Comparison of ENCODE assay signal across 18 cellular contexts in the genomic region with DNA sequence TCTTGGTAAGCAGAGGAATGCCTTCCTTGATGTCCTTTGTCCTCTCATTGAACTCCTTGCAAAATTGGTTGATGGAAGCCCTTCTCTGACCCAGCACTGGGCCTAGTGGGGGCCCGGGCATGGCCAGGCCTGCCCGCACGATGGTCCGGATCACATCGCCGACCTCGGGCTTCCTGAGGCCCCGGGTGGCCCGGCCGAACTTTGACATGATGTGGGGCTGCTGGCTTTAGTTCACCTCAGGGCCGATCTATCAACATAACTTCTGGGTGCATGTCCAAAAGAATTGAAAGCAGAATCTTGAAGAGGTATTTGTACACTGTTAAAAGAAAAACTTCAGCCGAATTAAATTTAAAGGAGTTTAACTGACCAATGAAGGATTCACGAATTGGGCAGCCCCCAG. TPM values are rescaled to one million over a fixed set of nuclear protein-coding genes. Genes with fewer than 3 reads are reported as not detected.
A peak's percentile ranks its signal among the peaks of the same experiment; 100 is the strongest.
DNase-seq lines count a peak whose midpoint lies in the region; ATAC-seq, FAIRE-seq and TF ChIP-seq lines count a peak whose summit lies in the region.
"Had no signal": no experiment of that assay in that cellular context is flagged by ENCODE, and none has a peak within 500 bp of the region (broad histone marks: within the 10 kb centered on the region; RNA-seq: fewer than 3 reads in every experiment).

No MANE protein-coding gene starts in this region.

- intact Hi-C loops in K562 (cut with micrococcal nuclease): no loop called here
- intact Hi-C loops in activated T-helper 1 cell treated with anti-CD3 and anti-CD28 coated beads, Interleukin-12 subunit alpha, Interleukin-12 subunit beta, Interleukin-2, Interleukin-4 antibody, amounts not matched to agents 30 ng/mL and 10 ng/mL and 1 ng/mL, durations not matched to agents 14 hours and 24 hours and 36 hours (cut with micrococcal nuclease): no loop called here

- H3K36me3 Mint-ChIP-seq in GM23338 (ENCODE audit: low read depth): no peaks in the 10 kb centered on the region
- H3K36me3 Mint-ChIP-seq in activated T-helper 1 cell treated with anti-CD3 and anti-CD28 coated beads, Interleukin-12 subunit alpha, Interleukin-12 subunit beta, Interleukin-2, Interleukin-4 antibody, amounts not matched to agents 30 ng/mL and 10 ng/mL and 1 ng/mL, durations not matched to agents 14 hours and 24 hours and 36 hours (ENCODE audit: low read depth): no peaks in the 10 kb centered on the region
- H3K36me3 Mint-ChIP-seq: CD4-positive, alpha-beta memory T cell had no signal

- H4K91ac ChIP-seq in mesenchymal stem cell (ENCODE audit: low read length): no peak overlapping the region

- H3K4me3 Mint-ChIP-seq in GM23338: no peak overlapping the region
- no peak overlapping the region for H3K4me3 Mint-ChIP-seq in activated T-helper 1 cell treated with anti-CD3 and anti-CD28 coated beads, Interleukin-12 subunit alpha, Interleukin-12 subunit beta, Interleukin-2, Interleukin-4 antibody, amounts not matched to agents 30 ng/mL and 10 ng/mL and 1 ng/mL, durations not matched to agents 14 hours and 24 hours and 36 hours
- H3K4me3 Mint-ChIP-seq: CD4-positive, alpha-beta memory T cell; HFFc6 had no signal

- TF ChIP-seq CTCF in GM23338 (conservative IDR thresholded peaks at IDR 0.05; ENCODE audit: low read depth in 2 of 2) (no peak), K562 (IDR thresholded peaks at IDR 0.05 in 2 of 3, conservative IDR thresholded peaks at IDR 0.05 in 1 of 3; ENCODE audit: insufficient read depth in 2 of 3, low read depth in 1 of 3, low read length in 3 of 3) (no peak)

- DNase-seq in GM23338 (ENCODE audit: low spot score) (no peak), Karpas-422 (peak; percentile 0), K562 (ENCODE audit: extremely low read depth in 1 of 4, low spot score in 3 of 4) (no peak), islet precursor cell (peak; percentile 24), frontal cortex (ENCODE audit: low spot score in 2 of 2) (no peak), medulla oblongata (ENCODE audit: extremely low spot score) (no peak), mesenchymal stem cell (no peak)
- DNase-seq in activated T-helper 1 cell treated with anti-CD3 and anti-CD28 coated beads, Interleukin-12 subunit alpha, Interleukin-12 subunit beta, Interleukin-2, Interleukin-4 antibody, amounts not matched to agents 30 ng/mL and 10 ng/mL and 1 ng/mL, durations not matched to agents 14 hours and 24 hours and 36 hours (ENCODE audit: low spot score): no peak
- DNase-seq: C1 segment of cervical spinal cord; Calu3; CD4-positive, alpha-beta memory T cell; COR-L47; DND-41; HFFc6 had no signal

- H2AK5ac ChIP-seq in mesenchymal stem cell (ENCODE audit: low read length, severe bottlenecking): no peak overlapping the region

- TF ChIP-seq POLR2A in K562 (conservative IDR thresholded peaks at IDR 0.05): no peak

- H3K27me3 ChIP-seq in GM23338 (ENCODE audit: insufficient read depth): no peaks in the 10 kb centered on the region
- no peaks in the 10 kb centered on the region for H3K27me3 ChIP-seq in Karpas-422 (ENCODE audit: low read length)
- H3K27me3 ChIP-seq in K562 (ENCODE audit: control insufficient read depth in 2 of 2, insufficient read depth in 2 of 2, low read length in 2 of 2): no peaks in the 10 kb centered on the region
- peaks cover 0 to 7% of the 10 kb centered on the region in 2 experiments for H3K27me3 ChIP-seq in mesenchymal stem cell (ENCODE audit: control insufficient read depth in 1 of 2, insufficient read depth in 1 of 2, low read length in 2 of 2)

- WGBS in K562 (ENCODE audit: insufficient coverage, low coverage, missing lambda C conversion rate): 46% methylated on average over 13 of the region's 13 CpGs
- 93% methylated on average over 13 of the region's 13 CpGs for WGBS in mesenchymal stem cell

- H3K4me1 ChIP-seq in GM23338 (ENCODE audit: insufficient read depth) (no peaks in the 10 kb centered on the region), Karpas-422 (ENCODE audit: low read length) (no peaks in the 10 kb centered on the region), K562 (replicated peaks in 1 of 2; ENCODE audit: control insufficient read depth in 2 of 2, insufficient read depth in 2 of 2, low read length in 2 of 2) (peaks cover 0 to 10% of the 10 kb centered on the region in 2 experiments; a peak in 3 of 5 replicates), mesenchymal stem cell (ENCODE audit: control insufficient read depth, insufficient read depth, low read depth, low read length) (no peaks in the 10 kb centered on the region)
- H3K4me1 ChIP-seq: HAP-1 had no signal

- no peak overlapping the region for H3K14ac ChIP-seq in mesenchymal stem cell (ENCODE audit: low read length in 2 of 2)

- H4K8ac ChIP-seq in mesenchymal stem cell (ENCODE audit: low read length): no peak overlapping the region

- H3F3A ChIP-seq in GM23338 (replicated peaks; ENCODE audit: low read depth): no peaks in the 10 kb centered on the region

- H3K4ac ChIP-seq in mesenchymal stem cell (ENCODE audit: low read depth in 1 of 2, low read length in 2 of 2): no peak overlapping the region

- H3K27ac ChIP-seq in GM23338 (ENCODE audit: low read depth): no peak overlapping the region
- no peak overlapping the region for H3K27ac ChIP-seq in Karpas-422 (ENCODE audit: low read length)
- H3K27ac ChIP-seq in K562 (ENCODE audit: extremely low read depth, low read depth, low read length): no peak overlapping the region
- no peak overlapping the region for H3K27ac ChIP-seq in mesenchymal stem cell (ENCODE audit: low read length, poor library complexity, severe bottlenecking)

- H3K4me1 Mint-ChIP-seq in GM23338: no peaks in the 10 kb centered on the region
- H3K4me1 Mint-ChIP-seq in activated T-helper 1 cell treated with anti-CD3 and anti-CD28 coated beads, Interleukin-12 subunit alpha, Interleukin-12 subunit beta, Interleukin-2, Interleukin-4 antibody, amounts not matched to agents 30 ng/mL and 10 ng/mL and 1 ng/mL, durations not matched to agents 14 hours and 24 hours and 36 hours (ENCODE audit: low read depth): peaks cover 13% of the 10 kb centered on the region

- no peak overlapping the region for H2BK15ac ChIP-seq in mesenchymal stem cell (ENCODE audit: low read depth, poor library complexity, severe bottlenecking)

- TF ChIP-seq EP300 in K562 (IDR thresholded peaks at IDR 0.05; ENCODE audit: low read length): no peak

- H3K9me3 ChIP-seq in Karpas-422 (ENCODE audit: low read length) (no peaks in the 10 kb centered on the region), K562 (replicated peaks; ENCODE audit: control insufficient read depth, insufficient read depth, low read depth, low read length) (no peaks in the 10 kb centered on the region), mesenchymal stem cell (ENCODE audit: control insufficient read depth, low read length) (no peaks in the 10 kb centered on the region)
- H3K9me3 ChIP-seq: HAP-1 had no signal

- H3K4me2 ChIP-seq in GM23338: no peak overlapping the region
- no peak overlapping the region for H3K4me2 ChIP-seq in Karpas-422 (ENCODE audit: low read depth, low read length, poor library complexity, severe bottlenecking)
- H3K4me2 ChIP-seq in K562 (ENCODE audit: insufficient read depth, low read length): no peak overlapping the region
- H3K4me2 ChIP-seq in mesenchymal stem cell (ENCODE audit: low read length, poor library complexity, severe bottlenecking): no peak overlapping the region

- no peak overlapping the region for H2BK5ac ChIP-seq in mesenchymal stem cell (ENCODE audit: low read depth, low read length, poor library complexity, severe bottlenecking)

- H3K23ac ChIP-seq in mesenchymal stem cell (ENCODE audit: low read length in 2 of 2): no peak overlapping the region

- BruUV-seq in K562 (replicated peaks; lab: Mats Ljungman, UMichigan): no TSS peak

- H3K9me1 ChIP-seq in K562 (ENCODE audit: control insufficient read depth, insufficient read depth, low read length): no peaks in the 10 kb centered on the region

- H3K9me3 Mint-ChIP-seq in GM23338: no peaks in the 10 kb centered on the region; the same call in 2 of the 3 replicates
- no peaks in the 10 kb centered on the region for H3K9me3 Mint-ChIP-seq in activated T-helper 1 cell treated with anti-CD3 and anti-CD28 coated beads, Interleukin-12 subunit alpha, Interleukin-12 subunit beta, Interleukin-2, Interleukin-4 antibody, amounts not matched to agents 30 ng/mL and 10 ng/mL and 1 ng/mL, durations not matched to agents 14 hours and 24 hours and 36 hours
- H3K9me3 Mint-ChIP-seq: CD4-positive, alpha-beta memory T cell; HFFc6 had no signal

- H4K20me1 ChIP-seq in GM23338 (replicated peaks; ENCODE audit: insufficient read depth) (no peaks in the 10 kb centered on the region), Karpas-422 (ENCODE audit: insufficient read depth, low read depth, low read length) (no peaks in the 10 kb centered on the region), K562 (replicated peaks; ENCODE audit: control insufficient read depth, insufficient read depth, low read length) (no peaks in the 10 kb centered on the region)

- TF ChIP-seq RAD21 in K562 (CRISPR knock-in tag; conservative IDR thresholded peaks at IDR 0.05 in 1 of 2, IDR thresholded peaks at IDR 0.05 in 1 of 2): no peak

- H3K79me2 ChIP-seq in GM23338 (replicated peaks; ENCODE audit: insufficient read depth) (no peaks in the 10 kb centered on the region), Karpas-422 (ENCODE audit: low read length) (no peaks in the 10 kb centered on the region), K562 (ENCODE audit: control insufficient read depth, insufficient read depth, low read length) (no peaks in the 10 kb centered on the region)

- no peak overlapping the region for H2BK120ac ChIP-seq in mesenchymal stem cell (ENCODE audit: low read depth, low read length)

- no peak overlapping the region for H3K27ac Mint-ChIP-seq in GM23338
- no peak overlapping the region for H3K27ac Mint-ChIP-seq in activated T-helper 1 cell treated with anti-CD3 and anti-CD28 coated beads, Interleukin-12 subunit alpha, Interleukin-12 subunit beta, Interleukin-2, Interleukin-4 antibody, amounts not matched to agents 30 ng/mL and 10 ng/mL and 1 ng/mL, durations not matched to agents 14 hours and 24 hours and 36 hours
- H3K27ac Mint-ChIP-seq: HFFc6 had no signal

- POLR2A ChIA-PET in K562 (lab: Yijun Ruan, JAX): no interaction called here

- H3K9me2 ChIP-seq in GM23338 (ENCODE audit: insufficient read depth): no peaks in the 10 kb centered on the region; the same call in 1 of the 2 replicates
- H3K9me2 ChIP-seq in Karpas-422 (replicated peaks; ENCODE audit: insufficient read depth, low read length): no peaks in the 10 kb centered on the region

- no peak overlapping the region for H2BK12ac ChIP-seq in mesenchymal stem cell (ENCODE audit: low read length in 2 of 2)

- CTCF ChIA-PET in K562 (lab: Yijun Ruan, JAX; ENCODE audit: low intra/inter-chr PET ratio): no interaction called here

- no peaks in the 10 kb centered on the region for H3K36me3 ChIP-seq in GM23338 (ENCODE audit: insufficient read depth)
- no peaks in the 10 kb centered on the region for H3K36me3 ChIP-seq in Karpas-422 (ENCODE audit: insufficient read depth, low read length)
- no peaks in the 10 kb centered on the region for H3K36me3 ChIP-seq in K562 (ENCODE audit: control insufficient read depth, insufficient read depth, low read length)
- no peaks in the 10 kb centered on the region for H3K36me3 ChIP-seq in mesenchymal stem cell (ENCODE audit: control insufficient read depth in 1 of 2, insufficient read depth in 2 of 2, low read depth in 1 of 2, low read length in 2 of 2)
- H3K36me3 ChIP-seq: HAP-1 had no signal

- H3K9ac ChIP-seq in Karpas-422 (ENCODE audit: low read length): no peak overlapping the region
- H3K9ac ChIP-seq in K562 (ENCODE audit: insufficient read depth in 1 of 2, low read depth in 2 of 2, low read length in 2 of 2): no peak overlapping the region
- no peak overlapping the region for H3K9ac ChIP-seq in mesenchymal stem cell (ENCODE audit: low read length)

- H3K27me3 Mint-ChIP-seq in GM23338 (ENCODE audit: insufficient read depth, low read depth, poor library complexity): peaks cover 4% of the 10 kb centered on the region
- H3K27me3 Mint-ChIP-seq in activated T-helper 1 cell treated with anti-CD3 and anti-CD28 coated beads, Interleukin-12 subunit alpha, Interleukin-12 subunit beta, Interleukin-2, Interleukin-4 antibody, amounts not matched to agents 30 ng/mL and 10 ng/mL and 1 ng/mL, durations not matched to agents 14 hours and 24 hours and 36 hours (ENCODE audit: insufficient read depth): peaks cover 2% of the 10 kb centered on the region
- H3K27me3 Mint-ChIP-seq: CD4-positive, alpha-beta memory T cell had no signal

- ATAC-seq in GM23338: no peak
- ATAC-seq in K562: no peak

- no peaks in the 10 kb centered on the region for H3K79me1 ChIP-seq in mesenchymal stem cell (replicated peaks; ENCODE audit: low read length, poor library complexity, severe bottlenecking)

- H2AFZ ChIP-seq in GM23338: peak overlapping the region; percentile 80
- H2AFZ ChIP-seq in Karpas-422 (ENCODE audit: low read length): no peak overlapping the region
- peak overlapping the region; percentile 55; the same call in 1 of the 2 replicates for H2AFZ ChIP-seq in K562 (ENCODE audit: low read depth, low read length)
- no peak overlapping the region for H2AFZ ChIP-seq in mesenchymal stem cell (ENCODE audit: low read depth, low read length)

- H3K4me3 ChIP-seq in GM23338 (no peak overlapping the region), Karpas-422 (ENCODE audit: low read length) (no peak overlapping the region), K562 (no peak overlapping the region), mesenchymal stem cell (ENCODE audit: insufficient read depth in 1 of 2, low read depth in 1 of 2, low read length in 2 of 2) (no peak overlapping the region)
- H3K4me3 ChIP-seq: HAP-1 had no signal

- in situ Hi-C loops in K562 (cut with MboI): no loop called here

- no peak overlapping the region for H3K18ac ChIP-seq in mesenchymal stem cell (ENCODE audit: low read depth in 1 of 2, low read length in 2 of 2)

- no peak for FAIRE-seq in K562 (lab: Jason Lieb, UNC)
- no peak for FAIRE-seq in frontal cortex (lab: Jason Lieb, UNC)
- FAIRE-seq: G401.6, GM12892, H54 had no signal

RNA-seq across cellular contexts. Expression of gene GNPDA1, which starts 24.1 kb away (rescaled TPM):
- total RNA-seq in GM23338 (2014; rRNA removed; shearing (Covaris generic)): 117 and 149 TPM in 2 replicates
- polyA plus RNA-seq in GM23338 (2016; fragmentation: Nextera tagmentation; extraction: Ambion mirVana) (47.0 and 47.6 TPM in 2 replicates), K562 (2011; rRNA removed) (11.6 and 14.1 TPM in 2 replicates), K562 (2014; fragmentation: Illumina TruSeq; extraction: Trizol) (46.2 and 64.1 TPM in 2 replicates), K562 (2014; fragmentation: Nextera tagmentation; extraction: Ambion mirVana) (100 to 1,000 TPM; 119 to 145 TPM), K562 (2014; rRNA removed) (33.7 and 34.6 TPM in 2 replicates)
- total RNA-seq in Karpas-422 (2014; rRNA removed; shearing (Covaris generic); ENCODE audit: low replicate concordance): 45.0 and 50.5 TPM in 2 replicates
- 19.7 and 24.1 TPM in 2 replicates for total RNA-seq in K562 (2011; cell fraction: chromatin; rRNA removed; ENCODE audit: low replicate concordance)
- total RNA-seq in K562 (2011; cell fraction: nucleolus; rRNA removed): 17.4 and 22.8 TPM in 2 replicates
- 17.6 and 18.1 TPM in 2 replicates for total RNA-seq in K562 (2011; cell fraction: nucleoplasm; rRNA removed)
- total RNA-seq in K562 (2014; rRNA removed) (26.4 and 35.6 TPM in 2 replicates), K562 (2014; rRNA removed; fragmentation: Illumina TruSeq; extraction: Trizol) (50.2 and 52.2 TPM in 2 replicates), K562 (2015; rRNA removed; fragmentation: Illumina TruSeq; extraction: Trizol) (52.2 and 55.2 TPM in 2 replicates), K562 (2021) (36.6 and 40.2 TPM in 2 replicates), frontal cortex (16.3 TPM)
- 15.5 and 20.6 TPM in 2 replicates for polyA plus RNA-seq in K562 (2011; cell fraction: cytosol; rRNA removed)
- 20.8 and 22.1 TPM in 2 replicates for polyA plus RNA-seq in K562 (2011; cell fraction: nucleus; rRNA removed)
- 42.3 and 44.7 TPM in 2 replicates for polyA plus RNA-seq in K562 (2012)
- 12.1 and 17.0 TPM in 2 replicates for polyA minus RNA-seq in K562 (2011; rRNA and poly(A)+ RNA removed)
- 13.9 and 18.3 TPM in 2 replicates for polyA minus RNA-seq in K562 (2011; cell fraction: cytosol; rRNA and poly(A)+ RNA removed)
- polyA minus RNA-seq in K562 (2011; cell fraction: nucleus; rRNA and poly(A)+ RNA removed): 11.1 and 11.6 TPM in 2 replicates
- 87.5 and 88.4 TPM in 2 replicates for total RNA-seq in activated T-helper 1 cell treated with anti-CD3 and anti-CD28 coated beads, Interleukin-12 subunit alpha, Interleukin-12 subunit beta, Interleukin-2, Interleukin-4 antibody, amounts not matched to agents 30 ng/mL and 10 ng/mL and 1 ng/mL, durations not matched to agents 14 hours and 24 hours and 36 hours
- 40.6 TPM for polyA plus RNA-seq in mesenchymal stem cell (2013, experiment 1 of 2)
- 41.0 TPM for polyA plus RNA-seq in mesenchymal stem cell (2013, experiment 2 of 2)

Comparison
In these comparisons a context has a peak if more than half of its experiments do, and no peak if none do; other contexts are left out.
1. DNase-seq: peak in Karpas-422 (single experiment) and islet precursor cell (single experiment); none in GM23338 (single experiment), K562 (0 of 4), activated T-helper 1 cell treated with anti-CD3 and anti-CD28 coated beads, Interleukin-12 subunit alpha, Interleukin-12 subunit beta, Interleukin-2, Interleukin-4 antibody, amounts not matched to agents 30 ng/mL and 10 ng/mL and 1 ng/mL, durations not matched to agents 14 hours and 24 hours and 36 hours (single experiment), frontal cortex (0 of 2), medulla oblongata (single experiment) and mesenchymal stem cell (single experiment).
2. H2AFZ ChIP-seq: peak in GM23338 (single experiment) and K562 (single experiment); none in Karpas-422 (single experiment) and mesenchymal stem cell (single experiment).